In genomic region chr10:96395931-96396877, GRCh38 we compare ENCODE assay signal across 8 cellular contexts. TPM values are rescaled to one million over a fixed set of nuclear protein-coding genes. Genes with fewer than 3 reads are reported as not detected.
A peak's percentile ranks its signal among the peaks of the same experiment; 100 is the strongest.
DNase-seq lines count a peak whose midpoint lies in the region; ATAC-seq and TF ChIP-seq lines count a peak whose summit lies in the region.

No MANE protein-coding gene starts in this region.

- WGBS in esophagus squamous epithelium, 2 donors = 16 to 24% methylated on average over 9 to 22 of the region's 24 CpGs

- no peaks in the 10 kb centered on the region for H3K4me1 Mint-ChIP-seq in CD8-positive, alpha-beta T cell (ENCODE audit: low read depth)
- peaks cover 0 to 6% (median 1%) of the 10 kb centered on the region in 4 donors for H3K4me1 Mint-ChIP-seq in naive thymus-derived CD8-positive, alpha-beta T cell
- H3K4me1 Mint-ChIP-seq in stimulated activated naive B cell treated with anti-CD40 and anti-IgM and Interleukin-4, amounts not matched to agents 10 μg/mL and 1 μg/mL and 100 μg/mL, for 72 hours = peaks cover 0 to 2% of the 10 kb centered on the region in 2 donors

- in situ Hi-C loops in HAP-1 (cut with MboI; ENCODE audit: low sequenced_read_pairs) = loop anchor here (5.0 kb wide), 1 partner anchor 116 kb away; the partner anchor contains the start of gene TLL2

- H3K4me1 ChIP-seq in CD8-positive, alpha-beta T cell (ENCODE audit: insufficient read depth, low read length) = no peaks in the 10 kb centered on the region
- H3K4me1 ChIP-seq in HAP-1 (no peaks in the 10 kb centered on the region), NT2/D1 (ENCODE audit: insufficient read depth, insufficient read length) (no peaks in the 10 kb centered on the region), esophagus squamous epithelium (no peaks in the 10 kb centered on the region)

- no peak overlapping the region for H3K27ac Mint-ChIP-seq in CD8-positive, alpha-beta T cell
- no peak overlapping the region for H3K27ac Mint-ChIP-seq in naive thymus-derived CD8-positive, alpha-beta T cell
- no peak overlapping the region for H3K27ac Mint-ChIP-seq in stimulated activated naive B cell treated with anti-CD40 and anti-IgM and Interleukin-4, amounts not matched to agents 10 μg/mL and 1 μg/mL and 100 μg/mL, for 72 hours

- peak; percentile 88 for ATAC-seq in CD8-positive, alpha-beta T cell
- ATAC-seq in naive thymus-derived CD8-positive, alpha-beta T cell = peak; percentile 93
- ATAC-seq in stimulated activated naive B cell treated with anti-CD40 and anti-IgM and Interleukin-4, amounts not matched to agents 10 μg/mL and 1 μg/mL and 100 μg/mL, for 72 hours (replicated peaks) = peak; percentile 92 to 96
- no peak for ATAC-seq in GM19324 (IDR thresholded peaks at IDR 0.05; ENCODE audit: low FRiP score, unreplicated experiment)

- intact Hi-C loops in CD8-positive, alpha-beta T cell (cut with DNase I, micrococcal nuclease) = loop anchor here (1.0 to 10.0 kb wide), 7 partner anchors 115 to 815 kb away; no protein-coding TSS in a partner anchor
- intact Hi-C loops in esophagus squamous epithelium (cut with DNase I) = loop anchor here (10.0 kb wide), 1 partner anchor 119 kb away; the partner anchor contains the start of gene TLL2

- TF ChIP-seq CTCF in CD8-positive, alpha-beta T cell (IDR thresholded peaks at IDR 0.05) = peak; percentile 79
- peak; percentile 60 to 87 (median 83) for TF ChIP-seq CTCF in esophagus squamous epithelium (IDR thresholded peaks at IDR 0.05)

- H3K36me3 ChIP-seq in CD8-positive, alpha-beta T cell (ENCODE audit: insufficient read depth, low read length) = no peaks in the 10 kb centered on the region
- H3K36me3 ChIP-seq in HAP-1 (replicated peaks) = no peaks in the 10 kb centered on the region
- H3K36me3 ChIP-seq in NT2/D1 (ENCODE audit: insufficient read depth, insufficient read length, low read length) = peaks cover 4% of the 10 kb centered on the region
- H3K36me3 ChIP-seq in esophagus squamous epithelium = no peaks in the 10 kb centered on the region

- H3K36me3 Mint-ChIP-seq in CD8-positive, alpha-beta T cell = no peaks in the 10 kb centered on the region
- H3K36me3 Mint-ChIP-seq in naive thymus-derived CD8-positive, alpha-beta T cell = no peaks in the 10 kb centered on the region
- no peaks in the 10 kb centered on the region for H3K36me3 Mint-ChIP-seq in stimulated activated naive B cell treated with anti-CD40 and anti-IgM and Interleukin-4, amounts not matched to agents 10 μg/mL and 1 μg/mL and 100 μg/mL, for 72 hours

- no peak overlapping the region for H3K27ac ChIP-seq in CD8-positive, alpha-beta T cell (ENCODE audit: low read depth, low read length)
- no peak overlapping the region for H3K27ac ChIP-seq in esophagus squamous epithelium

- peak; percentile 16 to 72 (median 45) for DNase-seq in CD8-positive, alpha-beta T cell
- DNase-seq in HAP-1 (ENCODE audit: low spot score in 2 of 2) (peak; percentile 51 to 76), NT2/D1 (ENCODE audit: low read depth, low spot score) (peak; percentile 65), activated T-cell treated with anti-CD3 and anti-CD28 coated beads for 24 hours (ENCODE audit: low read depth) (peak; percentile 33), esophagus squamous epithelium (lab: John Stamatoyannopoulos, UW) (no peak)
- peak; percentile 39 to 78 (median 55) for DNase-seq in naive thymus-derived CD8-positive, alpha-beta T cell
- peak; percentile 30 for DNase-seq in stimulated activated naive B cell treated with anti-CD40 and anti-IgM and Interleukin-4, amounts not matched to agents 10 μg/mL and 1 μg/mL and 100 μg/mL, for 72 hours

- H3K9me3 ChIP-seq in CD8-positive, alpha-beta T cell (ENCODE audit: low read length) = no peaks in the 10 kb centered on the region
- H3K9me3 ChIP-seq in HAP-1 (no peaks in the 10 kb centered on the region), NT2/D1 (ENCODE audit: insufficient read depth, low read length) (no peaks in the 10 kb centered on the region), esophagus squamous epithelium (no peaks in the 10 kb centered on the region)

- H3K4me3 ChIP-seq in CD8-positive, alpha-beta T cell (ENCODE audit: low read depth, low read length) = no peak overlapping the region
- H3K4me3 ChIP-seq in HAP-1 (no peak overlapping the region), NT2/D1 (ENCODE audit: insufficient read length, low read depth) (no peak overlapping the region), esophagus squamous epithelium (no peak overlapping the region)

- POLR2A ChIA-PET in CD8-positive, alpha-beta T cell (lab: Charles Lee) = no interaction called here
- POLR2A ChIA-PET in naive thymus-derived CD8-positive, alpha-beta T cell (lab: Charles Lee) = no interaction called here

- CTCF ChIA-PET in CD8-positive, alpha-beta T cell (lab: Charles Lee) = interaction anchor here (0.6 to 5.8 kb wide), 17 partner anchors 8 to 1007 kb away, joined by 3 to 38 read pairs (median 3); no protein-coding TSS in a partner anchor

- no peak overlapping the region for H3K9ac ChIP-seq in NT2/D1 (ENCODE audit: insufficient read length, low read depth)

- H3K27me3 Mint-ChIP-seq in CD8-positive, alpha-beta T cell (ENCODE audit: low read depth) = peaks cover 12% of the 10 kb centered on the region
- peaks cover 6 to 34% (median 18%) of the 10 kb centered on the region in 5 donors for H3K27me3 Mint-ChIP-seq in naive thymus-derived CD8-positive, alpha-beta T cell
- peaks cover 20 to 22% of the 10 kb centered on the region in 2 donors for H3K27me3 Mint-ChIP-seq in stimulated activated naive B cell treated with anti-CD40 and anti-IgM and Interleukin-4, amounts not matched to agents 10 μg/mL and 1 μg/mL and 100 μg/mL, for 72 hours

- no peak for TF ChIP-seq POLR2A in esophagus squamous epithelium (IDR thresholded peaks at IDR 0.05)

- H3K9me3 Mint-ChIP-seq in CD8-positive, alpha-beta T cell = no peaks in the 10 kb centered on the region
- no peaks in the 10 kb centered on the region for H3K9me3 Mint-ChIP-seq in naive thymus-derived CD8-positive, alpha-beta T cell
- H3K9me3 Mint-ChIP-seq in stimulated activated naive B cell treated with anti-CD40 and anti-IgM and Interleukin-4, amounts not matched to agents 10 μg/mL and 1 μg/mL and 100 μg/mL, for 72 hours = no peaks in the 10 kb centered on the region

- peak overlapping the region; percentile 57 for H3K4me3 Mint-ChIP-seq in CD8-positive, alpha-beta T cell
- peak overlapping the region; percentile 46 to 76 (median 61) for H3K4me3 Mint-ChIP-seq in naive thymus-derived CD8-positive, alpha-beta T cell
- H3K4me3 Mint-ChIP-seq in stimulated activated naive B cell treated with anti-CD40 and anti-IgM and Interleukin-4, amounts not matched to agents 10 μg/mL and 1 μg/mL and 100 μg/mL, for 72 hours = no peak overlapping the region

- no peaks in the 10 kb centered on the region for H3K27me3 ChIP-seq in CD8-positive, alpha-beta T cell (ENCODE audit: insufficient read depth, low read length)
- H3K27me3 ChIP-seq in HAP-1 (ENCODE audit: low read depth) (peaks cover 45% of the 10 kb centered on the region), NT2/D1 (ENCODE audit: insufficient read depth, insufficient read length) (no peaks in the 10 kb centered on the region), esophagus squamous epithelium (peaks cover 0 to 81% (median 4%) of the 10 kb centered on the region in 4 donors)

RNA-seq across cellular contexts. Expression of gene OPALIN, which starts 37.4 kb away (rescaled TPM):
- total RNA-seq in CD8-positive, alpha-beta T cell = not detected
- total RNA-seq in esophagus squamous epithelium = not detected
- total RNA-seq in naive thymus-derived CD8-positive, alpha-beta T cell = not detected
- polyA plus RNA-seq in naive thymus-derived CD8-positive, alpha-beta T cell = not detected

Comparison
In these comparisons a context has a peak if more than half of its experiments do, and no peak if none do; other contexts are left out.
1. H3K4me3 Mint-ChIP-seq: peak in CD8-positive, alpha-beta T cell (single experiment) and naive thymus-derived CD8-positive, alpha-beta T cell (10 of 10); none in stimulated activated naive B cell treated with anti-CD40 and anti-IgM and Interleukin-4, amounts not matched to agents 10 μg/mL and 1 μg/mL and 100 μg/mL, for 72 hours (0 of 2).